ENCODE assay signal across 18 cellular contexts in the genomic region with DNA sequence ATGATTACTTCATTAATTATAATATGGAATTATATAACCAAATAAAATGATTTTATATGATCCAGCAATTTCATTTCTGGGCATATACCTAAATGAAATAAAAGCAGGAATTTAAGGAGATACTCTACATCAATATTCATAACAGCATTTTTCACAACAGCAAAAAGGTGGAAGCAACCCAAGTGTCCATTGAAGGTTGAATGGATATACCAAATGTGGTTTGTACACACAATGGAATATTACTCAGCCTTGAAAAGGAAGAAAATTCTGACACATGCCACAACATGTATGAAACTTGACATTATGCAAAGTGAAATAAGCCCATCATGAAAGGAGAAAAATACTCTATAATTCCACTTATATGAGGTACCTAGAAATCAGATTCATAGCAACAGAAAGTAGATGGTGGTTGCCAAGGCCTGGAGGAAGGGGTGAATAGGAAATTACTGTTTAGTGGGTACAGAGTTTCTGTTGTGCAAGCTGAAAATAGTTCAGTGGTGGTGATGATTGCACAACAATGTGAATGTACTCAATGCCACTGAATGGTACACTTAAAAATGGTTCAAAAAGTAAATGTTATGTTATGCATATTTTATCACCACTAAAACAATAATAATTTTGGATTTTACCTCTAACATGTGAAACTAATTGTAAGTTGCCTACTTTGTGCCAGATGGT.
"Had no signal": no experiment of that assay in that cellular context is flagged by ENCODE, and none has a peak within 500 bp of the region (broad histone marks: within the 10 kb centered on the region; RNA-seq: fewer than 3 reads in every experiment).

No MANE protein-coding gene starts in this region.

- H3K27ac ChIP-seq: adrenal gland, cardiac muscle cell, esophagus squamous epithelium, left ventricle myocardium inferior, testis had no signal

- H3K4me3 ChIP-seq: adrenal gland, cardiac muscle cell, esophagus squamous epithelium, left ventricle myocardium inferior, testis had no signal

- ATAC-seq: right cardiac atrium; stimulated activated effector memory CD8-positive, alpha-beta T cell treated with anti-CD3 and anti-CD28 coated beads, Interleukin-12 subunit alpha, Interleukin-12 subunit beta, amount 100 ng/mL, for 72 hours had no signal

- DNase-seq: activated CD4-positive, alpha-beta T cell treated with anti-CD3 and anti-CD28 coated beads, Interleukin-2, amount 50 U/mL, for 1 hour; activated CD4-positive, CD25-positive, alpha-beta regulatory T cell treated with anti-CD3 and anti-CD28 coated beads, Interleukin-2, amount 50 U/mL, for 72 hours; activated CD8-positive, alpha-beta memory T cell treated with anti-CD3 and anti-CD28 coated beads, Interleukin-2, amount 50 U/mL, for 4 hours; activated effector memory CD4-positive, alpha-beta T cell treated with Interleukin-2 at 50 U/mL for 16 hours; activated naive CD4-positive, alpha-beta T cell treated with anti-CD3 and anti-CD28 coated beads, Interleukin-2, amount 50 U/mL, for 16 hours; activated T-cell treated with anti-CD3 and anti-CD28 coated beads, Interleukin-2, amount 50 U/mL, for 48 hours; adrenal gland; dermis blood vessel endothelial cell; effector memory CD4-positive, alpha-beta T cell; esophagus squamous epithelium; head of caudate nucleus; left ventricle myocardium inferior; right cardiac atrium; small intestine; stimulated activated CD4-positive, alpha-beta T cell treated with anti-CD3 and anti-CD28 coated beads, Interleukin-4, amount 100 ng/mL, for 1 hour; testis had no signal

- H3K4me1 ChIP-seq: esophagus squamous epithelium, testis had no signal

- H3K27me3 ChIP-seq: adrenal gland, cardiac muscle cell, esophagus squamous epithelium, testis had no signal

- H3K9me3 ChIP-seq: adrenal gland, esophagus squamous epithelium, testis had no signal

- H3K36me3 ChIP-seq: adrenal gland, cardiac muscle cell, esophagus squamous epithelium, left ventricle myocardium inferior had no signal
